Comparison of ENCODE assay signal across 1 cellular context in genomic region chrX:40303256-40304077, GRCh38.
TF ChIP-seq lines count a peak whose summit lies in the region.

No MANE protein-coding gene starts in this region.

TF ChIP-seq in K562, 482 proteins besides CTCF, POLR2A, EP300 and RAD21 (continued from another document):
- no peak for TF ChIP-seq PHF20 (IDR thresholded peaks at IDR 0.05; ENCODE audit: partially characterized antibody)
- 0 out of 2 replicates have a peak, but pooled peaks have one; percentile 6 for TF ChIP-seq PKNOX1 (IDR thresholded peaks at IDR 0.05)
- TF ChIP-seq RCOR1 (IDR thresholded peaks at IDR 0.05; ENCODE audit: borderline replicate concordance in 1 of 2, low read depth in 2 of 2, low read length in 2 of 2): no peak
- no peak for TF ChIP-seq TRIM25 (IDR thresholded peaks at IDR 0.05; ENCODE audit: borderline replicate concordance)
- 0 out of 2 replicates have a peak, but pooled peaks have one; percentile 12 for TF ChIP-seq ETV1 (tag; conservative IDR thresholded peaks at IDR 0.05; ENCODE audit: low read depth)
- TF ChIP-seq CBFA2T3 (IDR thresholded peaks at IDR 0.05): no peak
- TF ChIP-seq E2F6 (IDR thresholded peaks at IDR 0.05; ENCODE audit: borderline replicate concordance in 1 of 2, extremely low read depth in 1 of 2, insufficient read depth in 1 of 2, insufficient read length in 1 of 2, low read depth in 1 of 2, low read length in 1 of 2, poor library complexity in 1 of 2, severe bottlenecking in 1 of 2): peak in 1 of 2 experiments; percentile 52
- TF ChIP-seq MAX (CRISPR knock-in tag; IDR thresholded peaks at IDR 0.05): peak; percentile 70
- no peak for TF ChIP-seq HBP1 (CRISPR knock-in tag; IDR thresholded peaks at IDR 0.05)
- no peak for TF ChIP-seq ZFPM2 (CRISPR knock-in tag; IDR thresholded peaks at IDR 0.05)
- 0 out of 2 replicates have a peak, but pooled peaks have one; percentile 36 for TF ChIP-seq ELF1 (tag; IDR thresholded peaks at IDR 0.05)
- peak; percentile 98 for TF ChIP-seq ZNF766 (CRISPR knock-in tag; conservative IDR thresholded peaks at IDR 0.05)
- peak; percentile 59 for TF ChIP-seq FOSL1 (tag; conservative IDR thresholded peaks at IDR 0.05)
- TF ChIP-seq USF1 (CRISPR knock-in tag; IDR thresholded peaks at IDR 0.05): peak; percentile 15; the same call in 1 of the 2 replicates
- peak; percentile 68 for TF ChIP-seq MGA (IDR thresholded peaks at IDR 0.05)
- no peak for TF ChIP-seq SUPT5H (IDR thresholded peaks at IDR 0.05)
- TF ChIP-seq RB1 (IDR thresholded peaks at IDR 0.05; ENCODE audit: low read depth): no peak
- no peak for TF ChIP-seq ZBTB43 (CRISPR knock-in tag; IDR thresholded peaks at IDR 0.05)
- TF ChIP-seq ATF1 (CRISPR knock-in tag; IDR thresholded peaks at IDR 0.05): no peak
- TF ChIP-seq ATF1 (tag; IDR thresholded peaks at IDR 0.05): no peak
- no peak for TF ChIP-seq ZFP36 (IDR thresholded peaks at IDR 0.05; ENCODE audit: low read depth, low read length, partially characterized antibody)
- no peak for TF ChIP-seq ZNF79 (CRISPR knock-in tag; IDR thresholded peaks at IDR 0.05; ENCODE audit: low read depth)
- no peak for TF ChIP-seq PREB (CRISPR knock-in tag; IDR thresholded peaks at IDR 0.05)
- no peak for TF ChIP-seq TCF3 (CRISPR knock-in tag; IDR thresholded peaks at IDR 0.05)
- no peak for TF ChIP-seq KDM2B (CRISPR knock-in tag; IDR thresholded peaks at IDR 0.05)
- TF ChIP-seq ADNP (tag; IDR thresholded peaks at IDR 0.05): no peak
